8 cellular contexts compared by ENCODE assay signal in the genomic region with DNA sequence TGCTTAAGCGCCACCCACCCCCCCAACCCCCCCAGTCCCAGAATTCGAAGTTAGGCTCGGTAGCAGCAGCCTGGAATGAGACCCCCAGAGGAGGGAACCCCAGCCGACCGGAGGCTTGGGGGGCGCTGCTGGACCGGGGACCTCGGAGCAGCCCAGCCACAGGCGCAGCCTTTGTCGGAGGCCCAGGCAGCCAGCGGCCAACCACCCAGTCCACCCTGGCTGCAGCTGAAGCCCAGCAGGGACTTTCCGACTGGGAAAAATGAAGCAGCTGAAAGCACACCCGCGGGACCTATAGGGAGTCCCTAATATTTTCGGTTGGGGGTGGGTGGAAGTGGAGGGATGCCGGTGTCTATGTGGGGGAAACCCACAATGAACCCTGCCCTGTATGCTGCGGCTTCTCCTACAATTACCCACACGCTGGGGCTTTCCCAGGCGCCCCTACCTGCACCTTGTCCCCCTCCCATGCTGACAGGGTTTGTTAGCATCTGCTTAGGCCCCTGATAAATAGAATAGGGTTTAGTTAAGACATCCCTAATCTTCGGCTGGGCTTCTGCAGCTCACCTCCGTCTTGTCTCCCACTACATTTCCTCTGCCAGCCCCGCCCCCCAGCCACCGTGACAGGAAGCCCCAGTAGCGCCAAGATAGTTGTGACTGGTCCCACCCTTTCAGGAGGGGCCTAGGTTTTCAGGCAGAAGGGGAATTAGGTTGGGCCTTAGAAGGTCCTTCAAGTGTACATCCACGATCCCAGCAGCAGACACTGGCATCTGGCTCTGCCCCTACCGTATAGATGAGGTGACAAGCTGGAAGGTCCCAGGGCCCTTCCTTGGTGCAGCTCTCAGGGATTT. TPM values are rescaled to one million over a fixed set of nuclear protein-coding genes. Genes with fewer than 3 reads are reported as not detected.
DNase-seq lines count a peak whose midpoint lies in the region; ATAC-seq and TF ChIP-seq lines count a peak whose summit lies in the region.

No MANE protein-coding gene starts in this region.

- peak overlapping the region; percentile 78 for H3K27ac Mint-ChIP-seq in T-helper 1 cell treated with Interleukin-12 subunit alpha and Interleukin-12 subunit beta and Interleukin-4 antibody, amounts not matched to agents 30 μg/mL and 1 μg/mL, for 36 hours

- intact Hi-C loops in gastrocnemius medialis (cut with DNase I; ENCODE audit: low total_unique reads), result loop anchor here (2.0 to 10.0 kb wide), 3 partner anchors 22 to 266 kb away; a partner anchor contains a TSS

- H3K9me3 ChIP-seq in gastrocnemius medialis, result no peaks in the 10 kb centered on the region

- H3K4me3 Mint-ChIP-seq in T-helper 1 cell treated with Interleukin-12 subunit alpha and Interleukin-12 subunit beta and Interleukin-4 antibody, amounts not matched to agents 30 μg/mL and 1 μg/mL, for 36 hours, result peak overlapping the region; percentile 83

- H3K4me1 ChIP-seq in gastrocnemius medialis, result peaks cover 52 to 66% of the 10 kb centered on the region in 2 donors

- no peaks in the 10 kb centered on the region for H3K27me3 Mint-ChIP-seq in T-helper 1 cell treated with Interleukin-12 subunit alpha and Interleukin-12 subunit beta and Interleukin-4 antibody, amounts not matched to agents 30 μg/mL and 1 μg/mL, for 36 hours (ENCODE audit: low read depth)

- peak overlapping the region; percentile 68 for H3K4me3 ChIP-seq in GM12875 (ENCODE audit: low read depth, low read length)
- H3K4me3 ChIP-seq in gastrocnemius medialis, result peak overlapping the region; percentile 65 to 84 (median 72)

- TF ChIP-seq POLR2A in gastrocnemius medialis (IDR thresholded peaks at IDR 0.05), result peak; percentile 5 to 35

- H3K36me3 Mint-ChIP-seq in T-helper 1 cell treated with Interleukin-12 subunit alpha and Interleukin-12 subunit beta and Interleukin-4 antibody, amounts not matched to agents 30 μg/mL and 1 μg/mL, for 36 hours (ENCODE audit: low read depth), result peaks cover 20% of the 10 kb centered on the region

- TF ChIP-seq CTCF in GM12875 (IDR thresholded peaks at IDR 0.05; ENCODE audit: borderline replicate concordance, insufficient read depth, low read depth, low read length) (0 out of 2 replicates have a peak, but pooled peaks have one; percentile 4), gastrocnemius medialis (IDR thresholded peaks at IDR 0.05 in 4 of 5, conservative IDR thresholded peaks at IDR 0.05 in 1 of 5) (no peak)

- H3K27ac ChIP-seq in gastrocnemius medialis, result peak overlapping the region; percentile 86 to 99 (median 94)

- peaks cover 45% of the 10 kb centered on the region for H3K4me1 Mint-ChIP-seq in T-helper 1 cell treated with Interleukin-12 subunit alpha and Interleukin-12 subunit beta and Interleukin-4 antibody, amounts not matched to agents 30 μg/mL and 1 μg/mL, for 36 hours (ENCODE audit: low read depth)

- peaks cover 0 to 2% of the 10 kb centered on the region in 2 donors for H3K36me3 ChIP-seq in gastrocnemius medialis

- DNase-seq in amniotic stem cell (lab: John Stamatoyannopoulos, UW), result peak; percentile 65
- DNase-seq in hepatic stellate cell (ENCODE audit: low spot score), result peak; percentile 78
- DNase-seq in gastrocnemius medialis, result peak in 1 of 2 donors; percentile 58
- no peak for DNase-seq in kidney glomerular epithelial cell (lab: John Stamatoyannopoulos, UW)

- H3K9me3 Mint-ChIP-seq in T-helper 1 cell treated with Interleukin-12 subunit alpha and Interleukin-12 subunit beta and Interleukin-4 antibody, amounts not matched to agents 30 μg/mL and 1 μg/mL, for 36 hours, result no peaks in the 10 kb centered on the region

- ATAC-seq in HG03354 (IDR thresholded peaks at IDR 0.05; ENCODE audit: poor library complexity, severe bottlenecking, unreplicated experiment) (peak; percentile 35), gastrocnemius medialis (peak; percentile 8 to 10), GM18861 (IDR thresholded peaks at IDR 0.05; ENCODE audit: unreplicated experiment) (no peak)

- in situ Hi-C loops in gastrocnemius medialis (cut with MboI; ENCODE audit: low sequenced_read_pairs in 4 of 4), result no loop called here

- H3K27me3 ChIP-seq in gastrocnemius medialis, result no peaks in the 10 kb centered on the region

RNA-seq across cellular contexts. Expression of a gene that starts 0.8 kb away (rescaled TPM):
- 10 to 100 TPM; 16.4 to 79.0 (median 56.8) TPM for total RNA-seq in gastrocnemius medialis

RNA-seq across cellular contexts. Expression of a gene that starts 4.2 kb away (rescaled TPM):
- total RNA-seq in gastrocnemius medialis, result under 1 TPM; 0.49 to 0.93 (median 0.83) TPM

RNA-seq across cellular contexts. Expression of a gene that starts 7.7 kb away (rescaled TPM):
- not detected for total RNA-seq in gastrocnemius medialis

RNA-seq across cellular contexts. Expression of a gene that starts 20.9 kb away (rescaled TPM):
- total RNA-seq in gastrocnemius medialis, result 1 to 10 TPM; 1.6 to 4.6 (median 4.4) TPM

RNA-seq across cellular contexts. Expression of a gene that starts 21.0 kb away (rescaled TPM):
- total RNA-seq in gastrocnemius medialis, result 100 to 1,000 TPM; 211 to 294 (median 245) TPM
